In the genomic region with DNA sequence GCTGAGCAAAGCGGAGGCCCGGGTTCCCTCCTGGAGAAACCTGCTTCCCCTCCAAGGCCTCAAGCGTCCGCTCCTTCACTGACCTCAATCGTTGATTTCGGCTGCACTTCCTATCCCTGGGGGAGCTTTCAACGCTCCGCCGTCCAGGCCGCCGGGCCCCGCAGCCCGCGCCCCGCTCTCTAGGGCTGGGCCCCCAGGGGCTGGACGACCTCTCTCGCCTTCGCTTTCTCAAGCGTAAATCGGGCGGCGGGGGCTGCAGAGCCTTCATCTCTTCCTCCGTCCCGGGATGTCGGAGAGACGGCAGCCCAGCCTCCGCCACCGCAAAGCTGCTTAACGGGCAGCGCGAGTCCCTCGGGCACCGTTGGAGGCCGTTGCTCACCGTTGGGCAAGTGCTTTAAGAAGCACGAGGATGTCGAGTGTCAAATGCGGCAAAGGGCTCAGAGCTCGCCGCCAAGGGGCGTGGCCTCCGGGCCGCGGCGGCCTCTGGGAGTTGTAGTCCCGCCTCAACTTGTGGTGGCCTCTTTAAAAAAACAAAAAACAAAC, we compare ENCODE assay signal across 8 cellular contexts. TPM values are rescaled to one million over a fixed set of nuclear protein-coding genes. Genes with fewer than 3 reads are reported as not detected.
A peak's percentile ranks its signal among the peaks of the same experiment; 100 is the strongest.
DNase-seq lines count a peak whose midpoint lies in the region; ATAC-seq and TF ChIP-seq lines count a peak whose summit lies in the region.

No MANE protein-coding gene starts in this region.

- H3K9me3 ChIP-seq in BE2C, result no peaks in the 10 kb centered on the region

- peaks cover 13% of the 10 kb centered on the region for H3K27me3 Mint-ChIP-seq in IgD-negative memory B cell
- peaks cover 8 to 14% of the 10 kb centered on the region in 2 donors for H3K27me3 Mint-ChIP-seq in natural killer cell treated with Interleukin-12 subunit alpha and Interleukin-12 subunit beta and Interleukin-15 and Interleukin-18, amount 100 ng/mL, for 72 hours

- no peaks in the 10 kb centered on the region for H3K36me3 ChIP-seq in BE2C

- no peaks in the 10 kb centered on the region for H3K4me1 ChIP-seq in BE2C

- DNase-seq in activated T-cell treated with anti-CD3 and anti-CD28 coated beads, Interleukin-2, amount 50 U/mL, for 48 hours, result peak; percentile 84 to 85
- DNase-seq in fibroblast of mammary gland (ENCODE audit: low read depth) (peak; percentile 70), LoVo (ENCODE audit: low spot score) (no peak), BE2C (no peak)
- peak; percentile 89 for DNase-seq in natural killer cell treated with Interleukin-12 subunit alpha and Interleukin-12 subunit beta and Interleukin-15 and Interleukin-18, amount 100 ng/mL, for 72 hours (ENCODE audit: low spot score)
- peak; percentile 61 to 72 for DNase-seq in stimulated activated CD8-positive, alpha-beta memory T cell treated with anti-CD3 and anti-CD28 coated beads, Interleukin-7, amount 100 ng/mL, for 4 hours (ENCODE audit: low read depth in 2 of 2)

- peak overlapping the region; percentile 33 to 94 (median 84) for H3K4me3 Mint-ChIP-seq in IgD-negative memory B cell
- H3K4me3 Mint-ChIP-seq in natural killer cell treated with Interleukin-12 subunit alpha and Interleukin-12 subunit beta and Interleukin-15 and Interleukin-18, amount 100 ng/mL, for 72 hours, result peak overlapping the region; percentile 78

- in situ Hi-C loops in GM18951 (cut with MboI; ENCODE audit: low sequenced_read_pairs, unreplicated experiment), result no loop called here

- H3K4me3 ChIP-seq in fibroblast of mammary gland (ENCODE audit: control insufficient read depth, low read depth, low read length) (peak overlapping the region; percentile 29), BE2C (ENCODE audit: low read depth, low read length) (no peak overlapping the region)

- peaks cover 5 to 14% (median 10%) of the 10 kb centered on the region in 3 donors for H3K4me1 Mint-ChIP-seq in IgD-negative memory B cell
- H3K4me1 Mint-ChIP-seq in natural killer cell treated with Interleukin-12 subunit alpha and Interleukin-12 subunit beta and Interleukin-15 and Interleukin-18, amount 100 ng/mL, for 72 hours (ENCODE audit: low read depth in 2 of 2), result peaks cover 17 to 35% of the 10 kb centered on the region in 2 donors

- ATAC-seq in natural killer cell treated with Interleukin-12 subunit alpha and Interleukin-12 subunit beta and Interleukin-15 and Interleukin-18, amount 100 ng/mL, for 72 hours, result peak; percentile 90 to 91

- H3K27ac Mint-ChIP-seq in IgD-negative memory B cell, result no peak overlapping the region
- peak overlapping the region; percentile 35 to 84 for H3K27ac Mint-ChIP-seq in natural killer cell treated with Interleukin-12 subunit alpha and Interleukin-12 subunit beta and Interleukin-15 and Interleukin-18, amount 100 ng/mL, for 72 hours

- H3K27me3 ChIP-seq in BE2C, result no peaks in the 10 kb centered on the region

- H3K9me3 Mint-ChIP-seq in IgD-negative memory B cell, result no peaks in the 10 kb centered on the region
- no peaks in the 10 kb centered on the region for H3K9me3 Mint-ChIP-seq in natural killer cell treated with Interleukin-12 subunit alpha and Interleukin-12 subunit beta and Interleukin-15 and Interleukin-18, amount 100 ng/mL, for 72 hours

- TF ChIP-seq CTCF in fibroblast of mammary gland (conservative IDR thresholded peaks at IDR 0.05; ENCODE audit: control insufficient read depth, insufficient read depth, low read depth, low read length), result no peak
- TF ChIP-seq CTCF in BE2C (IDR thresholded peaks at IDR 0.05; ENCODE audit: low read depth, low read length), result no peak

- H3K36me3 Mint-ChIP-seq in IgD-negative memory B cell, result peaks cover 7% of the 10 kb centered on the region
- no peaks in the 10 kb centered on the region for H3K36me3 Mint-ChIP-seq in natural killer cell treated with Interleukin-12 subunit alpha and Interleukin-12 subunit beta and Interleukin-15 and Interleukin-18, amount 100 ng/mL, for 72 hours

- TF ChIP-seq POLR2A in GM18951 (IDR thresholded peaks at IDR 0.05; ENCODE audit: extremely low read depth, insufficient read depth, insufficient read length), result peak; percentile 30

RNA-seq across cellular contexts. Expression of gene HES6, which starts 8.5 kb away (rescaled TPM):
- 3.3 TPM for polyA plus RNA-seq in IgD-negative memory B cell
- total RNA-seq in natural killer cell treated with Interleukin-12 subunit alpha and Interleukin-12 subunit beta and Interleukin-15 and Interleukin-18, amount 100 ng/mL, for 72 hours, result 10 to 100 TPM in 1 of 2 donors, 1 to 10 TPM in 1; 5.7 to 11.3 TPM
- polyA plus RNA-seq in BE2C (2012; ENCODE audit: insufficient read depth, insufficient read length, low read depth), result 55.3 TPM

RNA-seq across cellular contexts. Expression of gene ILKAP, which starts 27.8 kb away (rescaled TPM):
- 50.2 TPM for polyA plus RNA-seq in IgD-negative memory B cell
- 10 to 100 TPM; 75.8 to 99.7 TPM for total RNA-seq in natural killer cell treated with Interleukin-12 subunit alpha and Interleukin-12 subunit beta and Interleukin-15 and Interleukin-18, amount 100 ng/mL, for 72 hours
- polyA plus RNA-seq in BE2C (2012; ENCODE audit: insufficient read depth, insufficient read length, low read depth), result 46.4 TPM

RNA-seq across cellular contexts. Expression of gene PER2, which starts 57.1 kb away (rescaled TPM):
- polyA plus RNA-seq in IgD-negative memory B cell, result 9.4 TPM
- 10 to 100 TPM; 13.8 to 18.4 TPM for total RNA-seq in natural killer cell treated with Interleukin-12 subunit alpha and Interleukin-12 subunit beta and Interleukin-15 and Interleukin-18, amount 100 ng/mL, for 72 hours
- polyA plus RNA-seq in BE2C (2012; ENCODE audit: insufficient read depth, insufficient read length, low read depth), result 15.7 TPM

Comparison
In these comparisons a context has a peak if more than half of its experiments do, and no peak if none do; other contexts are left out.
1. H3K27ac Mint-ChIP-seq: peak in natural killer cell treated with Interleukin-12 subunit alpha and Interleukin-12 subunit beta and Interleukin-15 and Interleukin-18, amount 100 ng/mL, for 72 hours (2 of 2); none in IgD-negative memory B cell (0 of 3).
2. DNase-seq: peak in activated T-cell treated with anti-CD3 and anti-CD28 coated beads, Interleukin-2, amount 50 U/mL, for 48 hours (2 of 2), fibroblast of mammary gland (single experiment), natural killer cell treated with Interleukin-12 subunit alpha and Interleukin-12 subunit beta and Interleukin-15 and Interleukin-18, amount 100 ng/mL, for 72 hours (single experiment) and stimulated activated CD8-positive, alpha-beta memory T cell treated with anti-CD3 and anti-CD28 coated beads, Interleukin-7, amount 100 ng/mL, for 4 hours (2 of 2); none in LoVo (single experiment) and BE2C (single experiment).